1 cellular context compared by ENCODE assay signal in genomic region chr7:75955293-75955938, GRCh38.
TF ChIP-seq lines count a peak whose summit lies in the region.

No MANE protein-coding gene starts in this region.

TF ChIP-seq in Ishikawa, 13 proteins besides CTCF, POLR2A, EP300 and RAD21:
- TF ChIP-seq USF1 (IDR thresholded peaks at IDR 0.05) (no peak), NFIC (IDR thresholded peaks at IDR 0.05) (peak; percentile 50), EGR1 (IDR thresholded peaks at IDR 0.05) (no peak), REST (IDR thresholded peaks at IDR 0.05; ENCODE audit: low read depth) (no peak), FOXM1 (IDR thresholded peaks at IDR 0.05; ENCODE audit: borderline replicate concordance, low read depth) (no peak), TEAD4 (IDR thresholded peaks at IDR 0.05) (no peak), ZBTB7A (IDR thresholded peaks at IDR 0.05; ENCODE audit: low read depth) (no peak), MAX (IDR thresholded peaks at IDR 0.05) (peak; percentile 11; the same call in 1 of the 2 replicates), TCF12 (IDR thresholded peaks at IDR 0.05; ENCODE audit: low read depth) (peak; percentile 67), YY1 (IDR thresholded peaks at IDR 0.05; ENCODE audit: low read depth) (no peak), TAF1 (IDR thresholded peaks at IDR 0.05; ENCODE audit: low read depth) (no peak)
